Comparison of ENCODE assay signal across 8 cellular contexts in genomic region chr14:28756896-28757570, GRCh38.
DNase-seq lines count a peak whose midpoint lies in the region; ATAC-seq, FAIRE-seq and TF ChIP-seq lines count a peak whose summit lies in the region.

No MANE protein-coding gene starts in this region.

- no peak for FAIRE-seq in RCC 7860 (lab: Jason Lieb, UNC)

- H3K36me3 ChIP-seq in RWPE2 (ENCODE audit: low read depth): no peaks in the 10 kb centered on the region

- peak; percentile 97 for TF ChIP-seq CTCF in RWPE2 (IDR thresholded peaks at IDR 0.05; ENCODE audit: poor library complexity, severe bottlenecking)

- no peaks in the 10 kb centered on the region for H3K4me1 ChIP-seq in RWPE2 (ENCODE audit: insufficient read depth, poor library complexity, severe bottlenecking)

- H3K9me3 ChIP-seq in RWPE2 (ENCODE audit: severe bottlenecking): no peaks in the 10 kb centered on the region

- ATAC-seq in RWPE2 (ENCODE audit: low read depth): peak; percentile 59; the same call in 2 of the 3 replicates

- H3K27me3 ChIP-seq in RWPE2 (ENCODE audit: insufficient read depth, poor library complexity, severe bottlenecking): peaks cover 90% of the 10 kb centered on the region

- no peak overlapping the region for H3K27ac ChIP-seq in RWPE2 (ENCODE audit: poor library complexity, severe bottlenecking)

- DNase-seq in NOMO-1 treated with DMSO at 0.1 percent for 48 hours (lab: John Stamatoyannopoulos, UW; ENCODE audit: unreplicated experiment) (peak; percentile 2), NOMO-1 treated with dmso at 0.1 percent for 144 hours (lab: John Stamatoyannopoulos, UW; ENCODE audit: unreplicated experiment) (no peak), RWPE2 (ENCODE audit: low spot score) (no peak), foreskin melanocyte (peak; percentile 32), superior temporal gyrus (ENCODE audit: extremely low spot score) (peak; percentile 73), NCI-H146 treated with DMSO at 0.1 percent for 48 hours (lab: John Stamatoyannopoulos, UW; ENCODE audit: unreplicated experiment) (no peak), amniotic stem cell (lab: John Stamatoyannopoulos, UW) (no peak), RCC 7860 (ENCODE audit: low spot score) (no peak)

- no peak overlapping the region for H3K4me3 ChIP-seq in RWPE2 (ENCODE audit: severe bottlenecking)

Comparison
In these comparisons a context has a peak if more than half of its experiments do, and no peak if none do; other contexts are left out.
1. DNase-seq: peak in NOMO-1 treated with DMSO at 0.1 percent for 48 hours (single experiment), foreskin melanocyte (single experiment) and superior temporal gyrus (single experiment); none in NOMO-1 treated with dmso at 0.1 percent for 144 hours (single experiment), RWPE2 (single experiment), NCI-H146 treated with DMSO at 0.1 percent for 48 hours (single experiment), amniotic stem cell (single experiment) and RCC 7860 (single experiment).